ENCODE assay signal across 7 cellular contexts in the genomic region with DNA sequence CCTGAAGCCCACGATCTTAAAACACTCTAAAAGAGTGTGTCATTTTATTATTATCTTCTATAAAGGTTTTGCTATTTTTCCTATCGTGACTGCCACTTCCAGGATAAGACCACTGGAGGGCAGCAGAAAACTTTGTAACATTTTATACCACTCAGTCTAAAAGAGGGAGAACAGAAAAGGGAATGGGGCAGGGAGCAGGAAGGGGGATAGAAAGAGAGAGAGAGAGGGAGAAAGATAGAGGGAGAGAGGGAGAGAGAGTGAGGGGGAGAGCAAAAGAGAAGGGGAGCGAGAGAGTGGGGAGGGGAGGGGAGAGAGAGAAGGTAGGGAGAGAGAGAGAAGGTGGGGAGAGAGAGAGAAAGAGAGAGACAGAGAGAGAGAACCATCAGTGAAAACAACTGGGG. TPM values are rescaled to one million over a fixed set of nuclear protein-coding genes. Genes with fewer than 3 reads are reported as not detected.
DNase-seq lines count a peak whose midpoint lies in the region; ATAC-seq and TF ChIP-seq lines count a peak whose summit lies in the region.

No MANE protein-coding gene starts in this region.

- H3K9me3 Mint-ChIP-seq in activated naive CD8-positive, alpha-beta T cell (ENCODE audit: low read depth): no peaks in the 10 kb centered on the region

- no peaks in the 10 kb centered on the region for H4K20me1 ChIP-seq in OCI-LY7 (ENCODE audit: insufficient read depth, low read length)

- no peaks in the 10 kb centered on the region for H3K79me2 ChIP-seq in OCI-LY7 (ENCODE audit: insufficient read depth, low read depth, low read length)

- TF ChIP-seq CTCF in OCI-LY7 (conservative IDR thresholded peaks at IDR 0.05; ENCODE audit: low read length) (peak; percentile 99), heart left ventricle (IDR thresholded peaks at IDR 0.05) (peak; percentile 62 to 85 (median 76))

- 12 to 16% (median 12%) methylated on average over 3 of the region's 3 CpGs for WGBS in heart left ventricle, 4 donors

- CTCF ChIA-PET in OCI-LY7 (lab: Charles Lee; ENCODE audit: unreplicated experiment): interaction anchor here (1.0 kb wide), 1 partner anchor 42 kb away, joined by 4 read pairs; no protein-coding TSS in a partner anchor

- H3K27ac Mint-ChIP-seq in activated naive CD8-positive, alpha-beta T cell: no peak overlapping the region

- no peak overlapping the region for H3K4me3 ChIP-seq in OCI-LY7 (ENCODE audit: low read depth, low read length, poor library complexity, severe bottlenecking)
- H3K4me3 ChIP-seq in heart left ventricle: no peak overlapping the region

- DNase-seq in ELF-1 (ENCODE audit: low read depth, low spot score) (peak; percentile 27), OCI-LY7 (ENCODE audit: low spot score) (peak; percentile 75), heart left ventricle (peak in 2 of 5 donors; percentile 49 to 51), putamen (ENCODE audit: low spot score) (peak; percentile 54)

- intact Hi-C loops in OCI-LY7 (cut with micrococcal nuclease; ENCODE audit: unreplicated experiment) (loop anchor here (1.0 to 5.0 kb wide), 3 partner anchors 47 to 422 kb away; no protein-coding TSS in a partner anchor), heart left ventricle (cut with DNase I) (loop anchor here (1.0 to 10.0 kb wide), 12 partner anchors 41 to 429 kb away; a partner anchor contains a TSS)

- ATAC-seq in HG02885 (IDR thresholded peaks at IDR 0.05; ENCODE audit: poor library complexity, unreplicated experiment): peak; percentile 68
- peak; percentile 28 to 51 (median 41) for ATAC-seq in heart left ventricle
- no peak for ATAC-seq in GM19324 (IDR thresholded peaks at IDR 0.05; ENCODE audit: low FRiP score, unreplicated experiment)

- POLR2A ChIA-PET in OCI-LY7 (lab: Charles Lee): no interaction called here

- peaks cover 5% of the 10 kb centered on the region for H3K4me1 ChIP-seq in OCI-LY7 (ENCODE audit: insufficient read depth, low read length, poor library complexity, severe bottlenecking)
- H3K4me1 ChIP-seq in heart left ventricle: peaks cover 3 to 70% (median 50%) of the 10 kb centered on the region in 12 donors

- TF ChIP-seq POLR2A in heart left ventricle (IDR thresholded peaks at IDR 0.05): no peak

- H3K27me3 ChIP-seq in heart left ventricle: no peaks in the 10 kb centered on the region

- H3K4me3 Mint-ChIP-seq in activated naive CD8-positive, alpha-beta T cell: peak overlapping the region; percentile 55

- H3K27ac ChIP-seq in OCI-LY7 (ENCODE audit: low read depth, low read length, poor library complexity, severe bottlenecking) (no peak overlapping the region), heart left ventricle (peak overlapping the region in 10 of 12 donors; percentile 29 to 72 (median 46))

- H3K9me3 ChIP-seq in OCI-LY7 (ENCODE audit: low read length): no peaks in the 10 kb centered on the region
- H3K9me3 ChIP-seq in heart left ventricle: no peaks in the 10 kb centered on the region

- H3K27me3 Mint-ChIP-seq in activated naive CD8-positive, alpha-beta T cell: no peaks in the 10 kb centered on the region

- H3K9me2 ChIP-seq in OCI-LY7 (ENCODE audit: insufficient read depth, low read length): no peaks in the 10 kb centered on the region

- 0 out of 2 replicates have a peak overlapping the region, but pooled peaks have one; percentile 55 for H2AFZ ChIP-seq in OCI-LY7 (ENCODE audit: low read length)

- H3K36me3 Mint-ChIP-seq in activated naive CD8-positive, alpha-beta T cell: no peaks in the 10 kb centered on the region

- no TSS peak for BruUV-seq in OCI-LY7 (replicated peaks; lab: Mats Ljungman, UMichigan)

- H3K4me2 ChIP-seq in OCI-LY7 (ENCODE audit: low read length): no peak overlapping the region

- H3K4me1 Mint-ChIP-seq in activated naive CD8-positive, alpha-beta T cell (ENCODE audit: low read depth): peaks cover 12% of the 10 kb centered on the region

- H3K36me3 ChIP-seq in OCI-LY7 (ENCODE audit: insufficient read depth, low read length) (no peaks in the 10 kb centered on the region), heart left ventricle (no peaks in the 10 kb centered on the region)

RNA-seq across cellular contexts. Expression of a gene that starts 2.0 kb away (rescaled TPM):
- not detected in 2 replicates for total RNA-seq in OCI-LY7 (2014; rRNA removed; shearing (Covaris generic))
- total RNA-seq in OCI-LY7 (2022): not detected in 2 replicates
- 1 to 10 TPM in 8 of 9 donors, under 1 TPM in 1; 0.44 to 5.9 (median 2.8) TPM for total RNA-seq in heart left ventricle
- polyA plus RNA-seq in heart left ventricle: 1 to 10 TPM; 1.3 to 2.2 TPM

RNA-seq across cellular contexts. Expression of a gene that starts 31.4 kb away (rescaled TPM):
- not detected in 2 replicates for total RNA-seq in OCI-LY7 (2014; rRNA removed; shearing (Covaris generic))
- total RNA-seq in OCI-LY7 (2022) (not detected in 2 replicates), heart left ventricle (under 1 TPM in 4 of 9 donors, not detected in 5; 0.13 to 0.91 (median 0.17) TPM)
- under 1 TPM; 0.07 to 0.57 TPM for polyA plus RNA-seq in heart left ventricle

RNA-seq across cellular contexts. Expression of a gene that starts 40.3 kb away (rescaled TPM):
- 0.10 TPM in 1 of 2 replicates, not detected in the other for total RNA-seq in OCI-LY7 (2014; rRNA removed; shearing (Covaris generic))
- not detected in 2 replicates for total RNA-seq in OCI-LY7 (2022)
- total RNA-seq in heart left ventricle: 100 to 1,000 TPM; 147 to 651 (median 255) TPM
- polyA plus RNA-seq in heart left ventricle: 100 to 1,000 TPM; 142 to 336 TPM

RNA-seq across cellular contexts. Expression of a gene that starts 41.9 kb away (rescaled TPM):
- total RNA-seq in OCI-LY7 (2014; rRNA removed; shearing (Covaris generic)): 2.8 and 3.2 TPM in 2 replicates
- 3.4 and 3.9 TPM in 2 replicates for total RNA-seq in OCI-LY7 (2022)
- 1 to 10 TPM; 2.0 to 4.6 (median 3.4) TPM for total RNA-seq in heart left ventricle
- 1 to 10 TPM; 3.6 to 5.3 TPM for polyA plus RNA-seq in heart left ventricle

RNA-seq across cellular contexts. Expression of a gene that starts 42.1 kb away (rescaled TPM):
- 16.5 and 22.8 TPM in 2 replicates for total RNA-seq in OCI-LY7 (2014; rRNA removed; shearing (Covaris generic))
- 107 TPM in 2 replicates for total RNA-seq in OCI-LY7 (2022)
- total RNA-seq in heart left ventricle: 10 to 100 TPM; 20.2 to 62.7 (median 52.7) TPM
- 10 to 100 TPM; 11.4 to 38.8 TPM for polyA plus RNA-seq in heart left ventricle

Comparison
In these comparisons a context has a peak if more than half of its experiments do, and no peak if none do; other contexts are left out.
1. RNA of a gene that starts 40.3 kb away (total RNA-seq): 147 to 651 TPM in heart left ventricle; 0.10 TPM in OCI-LY7; every median in the first group is over 100 times any median in the second.